ENCODE assay signal across 8 cellular contexts in the genomic region with DNA sequence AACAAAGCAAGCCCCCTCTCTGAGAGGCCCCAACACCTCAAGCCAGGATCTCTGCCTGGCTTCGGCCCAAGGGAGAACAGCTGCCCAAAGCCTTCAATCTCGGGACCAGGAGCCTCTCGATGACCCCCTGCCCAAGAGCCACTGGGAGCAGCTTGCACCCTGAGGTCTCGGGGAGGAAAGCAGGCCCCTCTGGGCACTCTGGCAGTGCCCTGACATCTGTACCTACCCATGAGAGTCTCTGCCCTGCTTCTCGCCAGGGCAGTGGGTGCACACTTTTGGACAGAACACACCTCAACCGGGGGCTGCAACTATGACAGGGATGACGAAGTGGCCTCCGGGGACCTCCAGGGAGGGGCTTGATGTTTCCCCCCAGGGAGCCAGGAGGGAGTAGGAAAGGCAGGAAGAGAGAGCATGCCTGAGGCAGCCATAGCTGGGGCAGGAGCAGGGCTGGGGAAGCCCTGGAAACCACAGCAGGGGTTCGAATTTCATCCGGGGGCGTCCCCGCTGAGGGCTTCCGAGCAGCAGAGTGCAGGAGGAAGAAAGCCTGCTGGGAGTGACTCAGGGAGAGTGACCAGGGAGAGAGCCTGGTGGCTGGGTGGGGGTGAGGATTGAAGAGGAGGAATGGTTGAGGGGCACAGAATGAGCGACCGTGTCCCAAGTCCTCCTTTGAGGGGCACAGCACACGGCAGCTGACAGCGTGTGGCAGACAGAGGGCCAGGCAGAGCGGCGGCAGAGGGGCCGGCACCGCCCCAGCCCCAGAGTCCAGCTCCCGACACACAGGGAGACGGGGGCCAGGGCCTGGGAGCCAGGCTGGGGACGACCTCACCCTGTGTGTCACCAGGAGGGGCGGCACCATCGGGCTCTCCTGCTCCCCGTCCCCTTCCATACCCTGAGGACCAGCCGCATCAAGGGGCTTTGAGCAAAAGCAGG. TPM values are rescaled to one million over a fixed set of nuclear protein-coding genes. Genes with fewer than 3 reads are reported as not detected.
A peak's percentile ranks its signal among the peaks of the same experiment; 100 is the strongest.
DNase-seq lines count a peak whose midpoint lies in the region; ATAC-seq and TF ChIP-seq lines count a peak whose summit lies in the region.

No MANE protein-coding gene starts in this region.

- H3K4me1 ChIP-seq in OCI-LY1 (ENCODE audit: insufficient read depth, low read length, severe bottlenecking): peaks cover 29% of the 10 kb centered on the region

- DNase-seq in NCI-H748 (lab: John Stamatoyannopoulos, UW; ENCODE audit: unreplicated experiment): peak; percentile 45
- no peak for DNase-seq in NCI-H748 treated with DMSO at 0.1 percent for 48 hours (lab: John Stamatoyannopoulos, UW)
- peak; percentile 86 for DNase-seq in choroid plexus epithelial cell (ENCODE audit: low read depth)
- peak; percentile 88 for DNase-seq in mesenteric fat pad (ENCODE audit: low spot score)
- DNase-seq in SHP77 (lab: John Stamatoyannopoulos, UW): no peak
- no peak for DNase-seq in nucleus accumbens (lab: John Stamatoyannopoulos, UW)

- H3F3A ChIP-seq in OCI-LY1 (ENCODE audit: insufficient read depth, low read length): no peaks in the 10 kb centered on the region

- 0 out of 2 replicates have a peak, but pooled peaks cover 5% of the 10 kb centered on the region for H3K27me3 ChIP-seq in OCI-LY1 (ENCODE audit: insufficient read depth, low read length)

- H4K20me1 ChIP-seq in OCI-LY1 (ENCODE audit: insufficient read depth, low read length): no peaks in the 10 kb centered on the region

- H2AFZ ChIP-seq in OCI-LY1 (ENCODE audit: low read length): no peak overlapping the region

- no peaks in the 10 kb centered on the region for H3K9me3 ChIP-seq in OCI-LY1 (ENCODE audit: low read length)

- no peak overlapping the region for H3K27ac ChIP-seq in OCI-LY1 (ENCODE audit: low read depth, low read length, poor library complexity, severe bottlenecking)

- peak overlapping the region; percentile 74 for H3K4me3 ChIP-seq in OCI-LY1 (ENCODE audit: low read depth, low read length, poor library complexity, severe bottlenecking)
- peak overlapping the region; percentile 65 for H3K4me3 ChIP-seq in choroid plexus epithelial cell (ENCODE audit: low read depth, low read length)

- ATAC-seq in GM21576 (IDR thresholded peaks at IDR 0.05; ENCODE audit: unreplicated experiment): no peak

- H3K79me2 ChIP-seq in OCI-LY1 (ENCODE audit: insufficient read depth, low read length): no peaks in the 10 kb centered on the region

- peaks cover 21% of the 10 kb centered on the region for H3K36me3 ChIP-seq in OCI-LY1 (ENCODE audit: insufficient read depth, low read length)

- H3K4me2 ChIP-seq in OCI-LY1 (ENCODE audit: low read length): peak overlapping the region; percentile 87

- no peaks in the 10 kb centered on the region for H3K9me2 ChIP-seq in OCI-LY1 (ENCODE audit: low read depth, low read length)

- TF ChIP-seq CTCF in OCI-LY1 (IDR thresholded peaks at IDR 0.05; ENCODE audit: low read length) (no peak), choroid plexus epithelial cell (conservative IDR thresholded peaks at IDR 0.05; ENCODE audit: low read depth, low read length) (no peak)

- H3K9ac ChIP-seq in OCI-LY1 (ENCODE audit: low read length): peak overlapping the region; percentile 74; the same call in 1 of the 2 replicates

RNA-seq across cellular contexts. Expression of a gene that starts 1.8 kb away (rescaled TPM):
- 45.7 TPM for total RNA-seq in mesenteric fat pad

Comparison
In these comparisons a context has a peak if more than half of its experiments do, and no peak if none do; other contexts are left out.
1. DNase-seq: peak in NCI-H748 (single experiment), choroid plexus epithelial cell (single experiment) and mesenteric fat pad (single experiment); none in NCI-H748 treated with DMSO at 0.1 percent for 48 hours (single experiment), SHP77 (0 of 2) and nucleus accumbens (0 of 56).